ENCODE assay signal across 19 cellular contexts in genomic region chr13:81275666-81276258, GRCh38.
"Had no signal": no experiment of that assay in that cellular context is flagged by ENCODE, and none has a peak within 500 bp of the region (broad histone marks: within the 10 kb centered on the region; RNA-seq: fewer than 3 reads in every experiment).

No MANE protein-coding gene starts in this region.

- H3K9me3 ChIP-seq: ascending aorta, pancreas, sigmoid colon, suprapubic skin had no signal

- DNase-seq: activated CD4-positive, alpha-beta T cell treated with anti-CD3 and anti-CD28 coated beads, Interleukin-2, amount 10 ng/mL, durations not matched to agents 7 days and 5 days; activated CD4-positive, CD25-positive, alpha-beta regulatory T cell; activated naive CD4-positive, alpha-beta T cell; cerebellar nuclear complex; dermis blood vessel endothelial cell; erythroblast; kidney; mucosa of descending colon; naive thymus-derived CD4-positive, alpha-beta T cell; pancreas; sigmoid colon; spleen; upper lobe of left lung had no signal

- ATAC-seq: gastroesophageal sphincter; left lung; mucosa of descending colon; naive thymus-derived CD4-positive, alpha-beta T cell; pancreas had no signal

- H3K4me3 Mint-ChIP-seq: activated CD4-positive, alpha-beta T cell treated with anti-CD3 and anti-CD28 coated beads, Interleukin-2, amount 10 ng/mL, durations not matched to agents 7 days and 5 days; naive thymus-derived CD4-positive, alpha-beta T cell; stimulated activated naive CD8-positive, alpha-beta T cell treated with anti-CD3 and anti-CD28 coated beads, Interleukin-15, Interleukin-2, amounts not matched to agents 100 ng/mL and 50 ng/mL, for 24 hours had no signal

- H3K36me3 Mint-ChIP-seq: naive thymus-derived CD4-positive, alpha-beta T cell had no signal

- H3K27me3 Mint-ChIP-seq: activated CD4-positive, alpha-beta T cell treated with anti-CD3 and anti-CD28 coated beads, Interleukin-2, amount 10 ng/mL, durations not matched to agents 7 days and 5 days; naive thymus-derived CD4-positive, alpha-beta T cell; stimulated activated naive CD8-positive, alpha-beta T cell treated with anti-CD3 and anti-CD28 coated beads, Interleukin-15, Interleukin-2, amounts not matched to agents 100 ng/mL and 50 ng/mL, for 24 hours had no signal

- H3K36me3 ChIP-seq: ascending aorta, breast epithelium, gastroesophageal sphincter, left lung, pancreas, sigmoid colon, spleen, suprapubic skin, upper lobe of left lung had no signal

- H3K4me3 ChIP-seq: ascending aorta, breast epithelium, gastroesophageal sphincter, left lung, mucosa of descending colon, pancreas, sigmoid colon, spleen, suprapubic skin, upper lobe of left lung had no signal

- H3K27me3 ChIP-seq: ascending aorta, breast epithelium, gastroesophageal sphincter, left lung, pancreas, sigmoid colon, spleen, suprapubic skin, upper lobe of left lung had no signal

- H3K27ac Mint-ChIP-seq: activated CD4-positive, alpha-beta T cell treated with anti-CD3 and anti-CD28 coated beads, Interleukin-2, amount 10 ng/mL, durations not matched to agents 7 days and 5 days; naive thymus-derived CD4-positive, alpha-beta T cell; stimulated activated naive CD8-positive, alpha-beta T cell treated with anti-CD3 and anti-CD28 coated beads, Interleukin-15, Interleukin-2, amounts not matched to agents 100 ng/mL and 50 ng/mL, for 24 hours had no signal

- H3K27ac ChIP-seq: ascending aorta, breast epithelium, gastroesophageal sphincter, left lung, pancreas, sigmoid colon, spleen, suprapubic skin, upper lobe of left lung had no signal

- H3K4me1 Mint-ChIP-seq: activated CD4-positive, alpha-beta T cell treated with anti-CD3 and anti-CD28 coated beads, Interleukin-2, amount 10 ng/mL, durations not matched to agents 7 days and 5 days; naive thymus-derived CD4-positive, alpha-beta T cell had no signal

- H3K4me1 ChIP-seq: ascending aorta, breast epithelium, gastroesophageal sphincter, left lung, pancreas, sigmoid colon, spleen, suprapubic skin, upper lobe of left lung had no signal
